Comparison of ENCODE assay signal across 8 cellular contexts in genomic region chr19:46515879-46516350, GRCh38. TPM values are rescaled to one million over a fixed set of nuclear protein-coding genes. Genes with fewer than 3 reads are reported as not detected.
DNase-seq lines count a peak whose midpoint lies in the region; ATAC-seq, FAIRE-seq and TF ChIP-seq lines count a peak whose summit lies in the region.

No MANE protein-coding gene starts in this region.

- no peak overlapping the region for H3K4me3 ChIP-seq in BLaER1
- no peak overlapping the region for H3K4me3 ChIP-seq in bronchial epithelial cell (ENCODE audit: low read depth, low read length)

- peaks cover 50% of the 10 kb centered on the region for H3K4me1 ChIP-seq in BLaER1

- no peak overlapping the region for H3K9ac ChIP-seq in BLaER1

- peaks cover 6% of the 10 kb centered on the region for H3K9me3 ChIP-seq in BLaER1

- FAIRE-seq in bronchial epithelial cell (lab: Jason Lieb, UNC): no peak

- no peak for ATAC-seq in GM21367 (IDR thresholded peaks at IDR 0.05; ENCODE audit: unreplicated experiment)

- TF ChIP-seq CTCF in GM13976 (IDR thresholded peaks at IDR 0.05; ENCODE audit: borderline replicate concordance, control extremely low read depth, extremely low read depth, insufficient read depth, missing control alignments): peak; percentile 30
- TF ChIP-seq CTCF in bronchial epithelial cell (IDR thresholded peaks at IDR 0.05; ENCODE audit: insufficient read depth, low read length, severe bottlenecking): peak; percentile 59

- H3K27me3 ChIP-seq in BLaER1: no peaks in the 10 kb centered on the region
- H3K27me3 ChIP-seq in bronchial epithelial cell (ENCODE audit: control insufficient read depth, insufficient read depth, low read length): no peaks in the 10 kb centered on the region

- no peak overlapping the region for H3K27ac ChIP-seq in BLaER1

- H4K20me1 ChIP-seq in BLaER1: no peaks in the 10 kb centered on the region

- no peaks in the 10 kb centered on the region for H3K36me3 ChIP-seq in BLaER1
- no peaks in the 10 kb centered on the region for H3K36me3 ChIP-seq in bronchial epithelial cell (ENCODE audit: control insufficient read depth, insufficient read depth, low read length)

- peak overlapping the region; percentile 25; the same call in 1 of the 2 replicates for H3K4me2 ChIP-seq in BLaER1

- DNase-seq in GM13976 (ENCODE audit: low spot score): no peak
- peak; percentile 74 for DNase-seq in OCI-M1 (lab: John Stamatoyannopoulos, UW)
- DNase-seq in bronchial epithelial cell (ENCODE audit: low read depth): peak; percentile 38
- peak; percentile 43 to 46 for DNase-seq in lung microvascular endothelial cell (ENCODE audit: low read depth in 2 of 2)
- no peak for DNase-seq in activated gamma-delta T cell (lab: John Stamatoyannopoulos, UW)
- no peak for DNase-seq in HK-2 (ENCODE audit: unreplicated experiment)

- in situ Hi-C loops in GM13976 (cut with MboI; ENCODE audit: low sequenced_read_pairs, unreplicated experiment): no loop called here

RNA-seq across cellular contexts. Expression of gene PNMA8B, which starts 20.2 kb away (rescaled TPM):
- total RNA-seq in bronchial epithelial cell: under 0.01 TPM in 2 replicates
- total RNA-seq in lung microvascular endothelial cell: under 0.01 TPM in 2 replicates

RNA-seq across cellular contexts. Expression of gene PNMA8A, which starts 44.6 kb away (rescaled TPM):
- total RNA-seq in bronchial epithelial cell (0.79 and 4.2 TPM in 2 replicates), lung microvascular endothelial cell (under 0.01 TPM in 1 of 2 replicates, not detected in the other)

Comparison
In these comparisons a context has a peak if more than half of its experiments do, and no peak if none do; other contexts are left out.
1. DNase-seq: peak in OCI-M1 (single experiment), bronchial epithelial cell (single experiment) and lung microvascular endothelial cell (2 of 2); none in GM13976 (single experiment), activated gamma-delta T cell (single experiment) and HK-2 (single experiment).